26 cellular contexts compared by ENCODE assay signal in genomic region chr9:2297771-2298170, GRCh38.
"Had no signal": no experiment of that assay in that cellular context is flagged by ENCODE, and none has a peak within 500 bp of the region (broad histone marks: within the 10 kb centered on the region; RNA-seq: fewer than 3 reads in every experiment).

No MANE protein-coding gene starts in this region.

- H3K4me3 Mint-ChIP-seq: activated CD4-positive, alpha-beta T cell treated with anti-CD3 and anti-CD28 coated beads, Interleukin-2, amount 10 ng/mL, durations not matched to agents 7 days and 5 days; activated CD8-positive, alpha-beta memory T cell treated with anti-CD3 and anti-CD28 coated beads, Interleukin-2, amount 10 ng/mL, durations not matched to agents 7 days and 5 days; activated CD8-positive, alpha-beta T cell treated with anti-CD3 and anti-CD28 coated beads for 36 hours; activated naive CD4-positive, alpha-beta T cell treated with anti-CD3 and anti-CD28 coated beads, Interleukin-2, amount 10 ng/mL, durations not matched to agents 7 days and 5 days; immature natural killer cell; naive thymus-derived CD4-positive, alpha-beta T cell; neural progenitor cell; stimulated activated effector memory CD8-positive, alpha-beta T cell treated with anti-CD3 and anti-CD28 coated beads, Interleukin-12 subunit alpha, Interleukin-12 subunit beta, amount 100 ng/mL, for 72 hours had no signal

- H3K27ac ChIP-seq: neural progenitor cell, right atrium auricular region, suprapubic skin, tibial nerve, uterus had no signal

- H3K36me3 Mint-ChIP-seq: activated CD8-positive, alpha-beta memory T cell treated with anti-CD3 and anti-CD28 coated beads, Interleukin-2, amount 10 ng/mL, durations not matched to agents 7 days and 5 days; activated naive CD4-positive, alpha-beta T cell treated with anti-CD3 and anti-CD28 coated beads, Interleukin-2, amount 10 ng/mL, durations not matched to agents 7 days and 5 days; immature natural killer cell; naive thymus-derived CD4-positive, alpha-beta T cell; stimulated activated effector memory CD8-positive, alpha-beta T cell treated with anti-CD3 and anti-CD28 coated beads, Interleukin-12 subunit alpha, Interleukin-12 subunit beta, amount 100 ng/mL, for 72 hours had no signal

- H3K4me3 ChIP-seq: body of pancreas, hepatocyte, lower lobe of right lung, neural progenitor cell, right atrium auricular region, stomach, suprapubic skin, tibial nerve, uterus had no signal

- H3K27me3 Mint-ChIP-seq: activated CD4-positive, alpha-beta T cell treated with anti-CD3 and anti-CD28 coated beads, Interleukin-2, amount 10 ng/mL, durations not matched to agents 7 days and 5 days; activated CD8-positive, alpha-beta T cell treated with anti-CD3 and anti-CD28 coated beads for 36 hours had no signal

- H3K9me3 Mint-ChIP-seq: activated CD4-positive, alpha-beta T cell treated with anti-CD3 and anti-CD28 coated beads, Interleukin-2, amount 10 ng/mL, durations not matched to agents 7 days and 5 days; activated naive CD4-positive, alpha-beta T cell treated with anti-CD3 and anti-CD28 coated beads, Interleukin-2, amount 10 ng/mL, durations not matched to agents 7 days and 5 days; immature natural killer cell; stimulated activated effector memory CD8-positive, alpha-beta T cell treated with anti-CD3 and anti-CD28 coated beads, Interleukin-12 subunit alpha, Interleukin-12 subunit beta, amount 100 ng/mL, for 72 hours had no signal

- DNase-seq: activated CD4-positive, alpha-beta T cell treated with anti-CD3 and anti-CD28 coated beads, Interleukin-2, amount 10 ng/mL, durations not matched to agents 7 days and 5 days; activated CD8-positive, alpha-beta memory T cell treated with anti-CD3 and anti-CD28 coated beads, Interleukin-2, amount 10 ng/mL, durations not matched to agents 7 days and 5 days; activated CD8-positive, alpha-beta T cell treated with anti-CD3 and anti-CD28 coated beads for 36 hours; activated effector memory CD4-positive, alpha-beta T cell treated with anti-CD3 and anti-CD28 coated beads, Interleukin-2, amount 50 U/mL, for 16 hours; activated naive CD4-positive, alpha-beta T cell treated with anti-CD3 and anti-CD28 coated beads, Interleukin-2, amount 10 ng/mL, durations not matched to agents 7 days and 5 days; activated T-cell treated with anti-CD3 and anti-CD28 coated beads for 4 hours; anterior cingulate cortex; body of pancreas; dermis blood vessel endothelial cell; effector CD8-positive, alpha-beta T cell; erythroblast; glutamatergic neuron; immature natural killer cell; lower lobe of right lung; naive thymus-derived CD4-positive, alpha-beta T cell; stimulated activated CD4-positive, alpha-beta T cell treated with anti-CD3 and anti-CD28 coated beads, Interleukin-12 subunit alpha, Interleukin-12 subunit beta, amount 100 ng/mL, for 4 hours; stimulated activated CD4-positive, alpha-beta T cell treated with anti-CD3 and anti-CD28 coated beads, Interleukin-1b, Interleukin-23, amount 100 ng/mL, for 48 hours; stomach; uterus had no signal

- ATAC-seq: activated CD4-positive, CD25-positive, alpha-beta regulatory T cell treated with anti-CD3 and anti-CD28 coated beads, Interleukin-2, amount 50 U/mL, for 24 hours; activated CD8-positive, alpha-beta memory T cell treated with anti-CD3 and anti-CD28 coated beads, Interleukin-2, amount 10 ng/mL, durations not matched to agents 7 days and 5 days; activated CD8-positive, alpha-beta T cell treated with anti-CD3 and anti-CD28 coated beads for 36 hours; body of pancreas; lower lobe of right lung; naive thymus-derived CD4-positive, alpha-beta T cell; stimulated activated effector memory CD8-positive, alpha-beta T cell treated with anti-CD3 and anti-CD28 coated beads, Interleukin-12 subunit alpha, Interleukin-12 subunit beta, amount 100 ng/mL, for 72 hours had no signal

- H3K4me1 Mint-ChIP-seq: activated CD4-positive, alpha-beta T cell treated with anti-CD3 and anti-CD28 coated beads, Interleukin-2, amount 10 ng/mL, durations not matched to agents 7 days and 5 days; activated CD8-positive, alpha-beta memory T cell treated with anti-CD3 and anti-CD28 coated beads, Interleukin-2, amount 10 ng/mL, durations not matched to agents 7 days and 5 days; activated naive CD4-positive, alpha-beta T cell treated with anti-CD3 and anti-CD28 coated beads, Interleukin-2, amount 10 ng/mL, durations not matched to agents 7 days and 5 days; immature natural killer cell; naive thymus-derived CD4-positive, alpha-beta T cell; stimulated activated effector memory CD8-positive, alpha-beta T cell treated with anti-CD3 and anti-CD28 coated beads, Interleukin-12 subunit alpha, Interleukin-12 subunit beta, amount 100 ng/mL, for 72 hours had no signal

- H3K27ac Mint-ChIP-seq: activated CD4-positive, alpha-beta T cell treated with anti-CD3 and anti-CD28 coated beads, Interleukin-2, amount 10 ng/mL, durations not matched to agents 7 days and 5 days; activated CD8-positive, alpha-beta memory T cell treated with anti-CD3 and anti-CD28 coated beads, Interleukin-2, amount 10 ng/mL, durations not matched to agents 7 days and 5 days; activated CD8-positive, alpha-beta T cell treated with anti-CD3 and anti-CD28 coated beads for 36 hours; activated naive CD4-positive, alpha-beta T cell treated with anti-CD3 and anti-CD28 coated beads, Interleukin-2, amount 10 ng/mL, durations not matched to agents 7 days and 5 days; immature natural killer cell; naive thymus-derived CD4-positive, alpha-beta T cell; neural progenitor cell; stimulated activated effector memory CD8-positive, alpha-beta T cell treated with anti-CD3 and anti-CD28 coated beads, Interleukin-12 subunit alpha, Interleukin-12 subunit beta, amount 100 ng/mL, for 72 hours had no signal
